29 cellular contexts compared by ENCODE assay signal in the genomic region with DNA sequence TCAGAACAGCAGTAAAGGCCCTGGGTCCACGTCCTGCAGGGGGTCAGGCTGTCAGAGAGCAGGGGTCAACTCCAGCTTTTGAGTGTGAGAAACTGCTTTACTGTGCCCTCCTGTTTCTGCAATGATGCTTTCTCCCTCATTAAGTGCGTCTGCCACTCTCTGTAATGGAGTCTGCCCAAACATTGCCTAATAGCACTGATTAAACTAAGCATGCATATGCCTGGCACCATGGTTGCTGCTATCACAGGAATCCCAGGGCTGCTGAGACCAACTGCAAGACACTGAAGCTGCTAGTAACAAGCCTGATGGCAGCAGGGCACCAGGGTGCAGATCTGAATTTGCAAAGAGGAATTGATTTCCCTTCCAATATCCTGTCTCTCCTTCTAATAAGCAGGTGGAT.
"Had no signal": no experiment of that assay in that cellular context is flagged by ENCODE, and none has a peak within 500 bp of the region (broad histone marks: within the 10 kb centered on the region; RNA-seq: fewer than 3 reads in every experiment).

No MANE protein-coding gene starts in this region.

- H3K4me1 Mint-ChIP-seq: immature natural killer cell; nephron; neural crest cell; stimulated activated naive B cell treated with anti-CD40 and anti-IgM and Interleukin-4, amounts not matched to agents 10 μg/mL and 1 μg/mL and 100 μg/mL, for 72 hours had no signal

- H3K9me3 ChIP-seq: left lung, lower lobe of right lung, pancreas, prostate gland, stomach, suprapubic skin, transverse colon, upper lobe of left lung, vagina had no signal

- ATAC-seq: left colon; left lung; lower lobe of right lung; naive thymus-derived CD8-positive, alpha-beta T cell; pancreas; right cardiac atrium; sciatic nerve; stimulated activated naive B cell treated with anti-CD40 and anti-IgM and Interleukin-4, amounts not matched to agents 10 μg/mL and 1 μg/mL and 100 μg/mL, for 72 hours; stimulated activated naive CD8-positive, alpha-beta T cell treated with anti-CD3 and anti-CD28 coated beads, Interleukin-15, Interleukin-2, amounts not matched to agents 100 U/mL and 50 U/mL, for 24 hours had no signal

- H3K27ac ChIP-seq: left lung, lower lobe of right lung, pancreas, prostate gland, skin epidermis, stomach, suprapubic skin, transverse colon, upper lobe of left lung, vagina had no signal

- H3K36me3 Mint-ChIP-seq: immature natural killer cell; naive thymus-derived CD8-positive, alpha-beta T cell; stimulated activated naive B cell treated with anti-CD40 and anti-IgM and Interleukin-4, amounts not matched to agents 10 μg/mL and 1 μg/mL and 100 μg/mL, for 72 hours had no signal

- H3K4me3 Mint-ChIP-seq: immature natural killer cell; naive thymus-derived CD8-positive, alpha-beta T cell; nephron; neural crest cell; stimulated activated naive B cell treated with anti-CD40 and anti-IgM and Interleukin-4, amounts not matched to agents 10 μg/mL and 1 μg/mL and 100 μg/mL, for 72 hours had no signal

- H3K4me1 ChIP-seq: left lung, lower lobe of right lung, pancreas, prostate gland, suprapubic skin, transverse colon, upper lobe of left lung, vagina had no signal

- H3K27me3 ChIP-seq: left lung, pancreas, stomach, transverse colon, upper lobe of left lung, vagina had no signal

- DNase-seq: immature natural killer cell; kidney; left colon; left lung; lower lobe of right lung; mammary epithelial cell; mesenchymal stem cell; naive thymus-derived CD8-positive, alpha-beta T cell; nucleus accumbens; pancreas; posterior cingulate gyrus; retina; right cardiac atrium; stimulated activated CD4-positive, alpha-beta T cell treated with anti-CD3 and anti-CD28 coated beads, Interleukin-12 subunit alpha, Interleukin-12 subunit beta, amount 100 ng/mL, for 4 hours; stimulated activated CD4-positive, alpha-beta T cell treated with anti-CD3 and anti-CD28 coated beads, Interleukin-15, amount 100 ng/mL, for 24 hours; stimulated activated CD4-positive, alpha-beta T cell treated with anti-CD3 and anti-CD28 coated beads, Interleukin-2, amount 100 ng/mL, for 24 hours; stimulated activated CD4-positive, alpha-beta T cell treated with anti-CD3 and anti-CD28 coated beads, Interleukin-4, amount 100 ng/mL, for 1 hour; stimulated activated naive B cell treated with anti-CD40 and anti-IgM and Interleukin-4, amounts not matched to agents 10 μg/mL and 1 μg/mL and 100 μg/mL, for 72 hours; stimulated activated naive CD8-positive, alpha-beta T cell treated with anti-CD3 and anti-CD28 coated beads, Interleukin-15, Interleukin-2, amounts not matched to agents 100 U/mL and 50 U/mL, for 24 hours; stomach; transverse colon; upper lobe of left lung had no signal

- H3K9me3 Mint-ChIP-seq: naive thymus-derived CD8-positive, alpha-beta T cell; nephron; neural crest cell; stimulated activated naive B cell treated with anti-CD40 and anti-IgM and Interleukin-4, amounts not matched to agents 10 μg/mL and 1 μg/mL and 100 μg/mL, for 72 hours had no signal

- H3K27ac Mint-ChIP-seq: immature natural killer cell; naive thymus-derived CD8-positive, alpha-beta T cell; nephron; stimulated activated naive B cell treated with anti-CD40 and anti-IgM and Interleukin-4, amounts not matched to agents 10 μg/mL and 1 μg/mL and 100 μg/mL, for 72 hours had no signal
